ENCODE assay signal across 10 cellular contexts in genomic region chr7:142833174-142834027, GRCh38. TPM values are rescaled to one million over a fixed set of nuclear protein-coding genes. Genes with fewer than 3 reads are reported as not detected.
DNase-seq lines count a peak whose midpoint lies in the region; ATAC-seq and TF ChIP-seq lines count a peak whose summit lies in the region.
"Had no signal": no experiment of that assay in that cellular context is flagged by ENCODE, and none has a peak within 500 bp of the region (broad histone marks: within the 10 kb centered on the region; RNA-seq: fewer than 3 reads in every experiment).

No MANE protein-coding gene starts in this region.

- H3K4me3 ChIP-seq in epithelial cell of esophagus (ENCODE audit: low read length) = no peak overlapping the region
- no peak overlapping the region for H3K4me3 ChIP-seq in smooth muscle cell
- no peak overlapping the region for H3K4me3 ChIP-seq in lower leg skin (ENCODE audit: low read depth, poor library complexity, severe bottlenecking)

- H3K36me3 ChIP-seq in smooth muscle cell (ENCODE audit: low read depth) = no peaks in the 10 kb centered on the region

- H2AFZ ChIP-seq in smooth muscle cell (ENCODE audit: low read depth) = no peak overlapping the region

- H3K4me3 Mint-ChIP-seq in immature natural killer cell = no peak overlapping the region

- peak; percentile 24 for DNase-seq in epithelial cell of esophagus (ENCODE audit: low read depth)
- no peak for DNase-seq in effector CD8-positive, alpha-beta T cell (lab: John Stamatoyannopoulos, UW)
- DNase-seq in smooth muscle cell (lab: John Stamatoyannopoulos, UW; ENCODE audit: unreplicated experiment) = no peak
- no peak for DNase-seq in immature natural killer cell
- no peak for DNase-seq in lower leg skin (ENCODE audit: low spot score in 2 of 2)
- DNase-seq: DMS53, NCI-H524 treated with DMSO at 0.1 percent for 48 hours had no signal

- H3K27me3 ChIP-seq in smooth muscle cell (ENCODE audit: low read depth) = no peaks in the 10 kb centered on the region

- no peak overlapping the region for H3K4me2 ChIP-seq in smooth muscle cell

- H3K27ac Mint-ChIP-seq in immature natural killer cell = no peak overlapping the region

- no peak overlapping the region for H3K9ac ChIP-seq in smooth muscle cell (ENCODE audit: low read depth)

- no peaks in the 10 kb centered on the region for H3K36me3 Mint-ChIP-seq in immature natural killer cell

- intact Hi-C loops in lower leg skin (cut with DNase I; ENCODE audit: low total_unique reads) = no loop called here

- H3K4me1 Mint-ChIP-seq in immature natural killer cell = no peaks in the 10 kb centered on the region

- no peaks in the 10 kb centered on the region for H3K9me3 ChIP-seq in smooth muscle cell (replicated peaks; ENCODE audit: low read depth)

- TF ChIP-seq CTCF in epithelial cell of esophagus (IDR thresholded peaks at IDR 0.05; ENCODE audit: insufficient read depth, low read depth, low read length, missing control alignments) = no peak
- TF ChIP-seq CTCF in smooth muscle cell (IDR thresholded peaks at IDR 0.05; ENCODE audit: borderline replicate concordance, insufficient read depth, poor library complexity, severe bottlenecking) = no peak
- no peak for TF ChIP-seq CTCF in lower leg skin (IDR thresholded peaks at IDR 0.05)

- H3K4me1 ChIP-seq in smooth muscle cell (ENCODE audit: low read depth) = no peaks in the 10 kb centered on the region

- H3K27me3 Mint-ChIP-seq in immature natural killer cell (ENCODE audit: low read depth in 3 of 3) = peaks cover 0 to 5% (median 4%) of the 10 kb centered on the region in 3 donors

- H3F3A ChIP-seq in smooth muscle cell (ENCODE audit: low read depth) = no peaks in the 10 kb centered on the region

- 63% methylated on average over 6 of the region's 6 CpGs for WGBS in smooth muscle cell (ENCODE audit: low lambda C conversion rate)
- 75 to 79% methylated on average over 6 of the region's 6 CpGs for WGBS in lower leg skin, 2 donors

- no peaks in the 10 kb centered on the region for H3K79me2 ChIP-seq in smooth muscle cell (ENCODE audit: low read depth)

- no peaks in the 10 kb centered on the region for H3K9me3 Mint-ChIP-seq in immature natural killer cell

- ATAC-seq in GM18870 (IDR thresholded peaks at IDR 0.05; ENCODE audit: unreplicated experiment) (peak; percentile 77), HG02571 (IDR thresholded peaks at IDR 0.05; ENCODE audit: unreplicated experiment) (peak; percentile 74), HG03565 (IDR thresholded peaks at IDR 0.05; ENCODE audit: unreplicated experiment) (peak; percentile 69)

- no peak for TF ChIP-seq POLR2A in lower leg skin (IDR thresholded peaks at IDR 0.05)

- H3K27ac ChIP-seq in smooth muscle cell (ENCODE audit: low read depth) = no peak overlapping the region

- H4K20me1 ChIP-seq in smooth muscle cell (ENCODE audit: low read depth) = no peaks in the 10 kb centered on the region

RNA-seq across cellular contexts. Expression of gene EPHB6, which starts 21.5 kb away (rescaled TPM):
- total RNA-seq in smooth muscle cell (4.8 and 15.9 TPM in 2 replicates), lower leg skin (100 to 1,000 TPM; 158 to 346 (median 221) TPM)
- polyA plus RNA-seq in smooth muscle cell (12.6 and 21.1 TPM in 2 replicates), immature natural killer cell (1 to 10 TPM; 2.4 to 3.8 (median 2.6) TPM)

RNA-seq across cellular contexts. Expression of gene TRPV6, which starts 52.1 kb away (rescaled TPM):
- total RNA-seq in smooth muscle cell = under 0.01 TPM in 1 of 2 replicates, not detected in the other
- polyA plus RNA-seq in smooth muscle cell = 0.17 and 0.60 TPM in 2 replicates
- polyA plus RNA-seq in immature natural killer cell = not detected
- total RNA-seq in lower leg skin = 10 to 100 TPM; 10.3 to 13.4 (median 11.5) TPM

Comparison
In these comparisons a context has a peak if more than half of its experiments do, and no peak if none do; other contexts are left out.
1. RNA of gene TRPV6, which starts 52.1 kb away (total RNA-seq): 10.3 to 13.4 TPM in lower leg skin; under 0.01 TPM in smooth muscle cell; every median in the first group is over 10 times any median in the second.
2. Peak in every context shown above with its lines, with median percentiles within 50 percentile points of each other: ATAC-seq.